1 cellular context compared by ENCODE assay signal in genomic region chrY:13751289-13752071, GRCh38.
TF ChIP-seq lines count a peak whose summit lies in the region.

No MANE protein-coding gene starts in this region.

TF ChIP-seq in HepG2, 621 proteins besides CTCF, POLR2A, EP300 and RAD21 (continued from another document):
- TF ChIP-seq ZHX2 (IDR thresholded peaks at IDR 0.05; ENCODE audit: low read depth) (no peak), ZHX2 (CRISPR knock-in tag; IDR thresholded peaks at IDR 0.05; ENCODE audit: borderline replicate concordance) (no peak), PRPF4 (IDR thresholded peaks at IDR 0.05; ENCODE audit: low read depth, low read length, poor library complexity, severe bottlenecking) (no peak)
